Comparison of ENCODE assay signal across 18 cellular contexts in the genomic region with DNA sequence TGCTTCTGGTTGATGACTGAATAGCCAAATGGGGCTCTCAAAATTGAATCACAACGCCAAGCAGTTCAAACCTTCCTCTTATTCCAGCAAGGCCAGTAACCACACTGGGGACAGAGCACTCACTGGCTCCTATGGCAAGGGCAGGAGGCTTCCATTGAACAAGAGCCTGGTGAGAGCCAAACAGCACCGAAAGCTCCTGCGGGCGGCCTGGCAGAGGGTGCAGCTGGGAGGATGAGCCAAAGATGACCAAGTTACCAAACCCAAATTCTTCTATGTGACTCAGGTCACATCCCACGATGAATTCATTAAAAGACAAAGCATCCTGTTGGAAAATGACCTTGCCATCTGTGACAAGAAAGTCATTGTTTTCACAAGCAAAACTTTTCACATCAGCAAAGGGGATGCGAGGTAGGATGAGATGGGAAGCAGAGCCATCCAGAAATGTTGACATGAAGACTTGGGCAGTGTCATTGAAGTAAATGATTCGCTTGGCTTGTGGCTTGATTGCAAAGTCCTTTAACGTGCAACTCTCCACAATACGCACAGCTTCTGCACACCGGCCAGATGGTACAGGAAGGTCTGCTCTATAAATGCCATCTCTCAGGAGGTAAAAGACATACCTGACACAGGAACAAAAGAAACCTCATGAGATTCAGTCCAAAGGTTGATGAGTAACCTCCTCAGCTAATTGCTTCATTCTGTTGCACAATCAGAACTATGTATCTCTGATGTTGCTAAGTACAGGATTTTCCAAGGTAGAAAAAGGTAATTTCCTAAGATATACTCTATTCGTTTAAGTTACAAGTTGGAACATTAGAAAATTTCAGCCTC. TPM values are rescaled to one million over a fixed set of nuclear protein-coding genes. Genes with fewer than 3 reads are reported as not detected.
A peak's percentile ranks its signal among the peaks of the same experiment; 100 is the strongest.
DNase-seq lines count a peak whose midpoint lies in the region; ATAC-seq, FAIRE-seq and TF ChIP-seq lines count a peak whose summit lies in the region.
"Had no signal": no experiment of that assay in that cellular context is flagged by ENCODE, and none has a peak within 500 bp of the region (broad histone marks: within the 10 kb centered on the region; RNA-seq: fewer than 3 reads in every experiment).

No MANE protein-coding gene starts in this region.

- FAIRE-seq in RCC 7860 (lab: Jason Lieb, UNC): no peak
- FAIRE-seq: D721Med had no signal

- no peak overlapping the region for H3K4me3 ChIP-seq in fibroblast of mammary gland (ENCODE audit: control insufficient read depth, low read depth, low read length)
- no peak overlapping the region for H3K4me3 ChIP-seq in mucosa of descending colon
- H3K4me3 ChIP-seq: ascending aorta, GM23338 had no signal

- ATAC-seq in mucosa of descending colon: peak; percentile 99
- ATAC-seq: GM23338; stimulated activated memory B cell treated with anti-CD40 and anti-IgM and Interleukin-4, amounts not matched to agents 10 μg/mL and 1 μg/mL and 100 μg/mL, for 72 hours had no signal

- DNase-seq in HT-29 (ENCODE audit: low spot score) (peak; percentile 73), RCC 7860 (ENCODE audit: low spot score) (peak; percentile 31), fibroblast of mammary gland (ENCODE audit: low read depth) (peak; percentile 51), mucosa of descending colon (peak in 1 of 3 donors; percentile 16), OCI-M2 (lab: John Stamatoyannopoulos, UW; ENCODE audit: unreplicated experiment) (no peak), putamen (ENCODE audit: low spot score) (no peak)
- DNase-seq in activated effector memory CD4-positive, alpha-beta T cell treated with Interleukin-2 at 50 U/mL for 16 hours: no peak
- DNase-seq in activated CD4-positive, alpha-beta T cell treated with anti-CD3 and anti-CD28 coated beads, Interleukin-2, amount 50 U/mL, for 4 hours: no peak
- DNase-seq: activated naive CD4-positive, alpha-beta T cell treated with Interleukin-2 at 50 U/mL for 16 hours; Kasumi-1; mesenchymal stem cell; NCI-H1694; stimulated activated CD4-positive, alpha-beta T cell treated with anti-CD3 and anti-CD28 coated beads, Interleukin-12 subunit alpha, Interleukin-12 subunit beta, amount 100 ng/mL, for 4 hours had no signal

- no peaks in the 10 kb centered on the region for H3K4me1 ChIP-seq in mucosa of descending colon (ENCODE audit: low read depth)
- H3K4me1 ChIP-seq: ascending aorta had no signal

- intact Hi-C loops in mucosa of descending colon (cut with DNase I, micrococcal nuclease): no loop called here

- H3K9me3 ChIP-seq in mucosa of descending colon: no peaks in the 10 kb centered on the region
- H3K9me3 ChIP-seq: ascending aorta had no signal

- TF ChIP-seq CTCF in fibroblast of mammary gland (conservative IDR thresholded peaks at IDR 0.05; ENCODE audit: control insufficient read depth, insufficient read depth, low read depth, low read length) (no peak), mucosa of descending colon (IDR thresholded peaks at IDR 0.05) (no peak)

- H3K36me3 ChIP-seq in mucosa of descending colon (ENCODE audit: low read depth): no peaks in the 10 kb centered on the region
- H3K36me3 ChIP-seq: ascending aorta had no signal

RNA-seq across cellular contexts. Expression of a gene that starts 36.3 kb away (rescaled TPM):
- not detected in 2 replicates for total RNA-seq in HT-29 (2014; rRNA removed; shearing (Covaris generic))
- total RNA-seq in mucosa of descending colon: 1 to 10 TPM in 2 of 3 donors, under 1 TPM in 1; 0.38 to 1.1 (median 1.0) TPM
- total RNA-seq: ascending aorta, B cell, GM23338 had no signal

Comparison
In these comparisons a context has a peak if more than half of its experiments do, and no peak if none do; other contexts are left out.
1. DNase-seq: peak in HT-29 (single experiment), RCC 7860 (single experiment) and fibroblast of mammary gland (single experiment); none in OCI-M2 (single experiment), activated effector memory CD4-positive, alpha-beta T cell treated with Interleukin-2 at 50 U/mL for 16 hours (single experiment), activated CD4-positive, alpha-beta T cell treated with anti-CD3 and anti-CD28 coated beads, Interleukin-2, amount 50 U/mL, for 4 hours (0 of 2) and putamen (single experiment).